In the genomic region with DNA sequence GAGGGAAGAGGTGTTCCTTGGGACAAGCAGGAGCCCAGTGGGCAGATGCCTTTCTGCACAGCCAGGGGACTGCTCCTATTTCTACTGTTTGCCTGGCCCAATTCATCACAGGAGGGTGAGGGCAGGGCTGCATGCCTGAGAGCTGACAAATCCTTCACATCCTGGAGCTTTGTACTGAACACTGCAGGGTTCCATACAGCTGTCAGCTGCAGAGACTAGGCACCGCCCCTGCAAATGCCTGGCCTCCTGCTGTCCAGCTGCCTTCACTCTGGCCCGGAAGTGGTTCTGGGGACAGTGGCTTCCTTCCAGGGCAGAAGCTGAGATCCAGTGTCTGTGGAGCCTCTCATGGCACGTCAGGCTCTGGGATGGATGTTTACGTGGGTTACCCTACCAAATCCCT, we compare ENCODE assay signal across 1 cellular context.
TF ChIP-seq lines count a peak whose summit lies in the region.

No MANE protein-coding gene starts in this region.

TF ChIP-seq in H1, 55 proteins besides CTCF, POLR2A, EP300 and RAD21:
- TF ChIP-seq TCF12 (IDR thresholded peaks at IDR 0.05; ENCODE audit: low read depth, low read length) (0 out of 2 replicates have a peak, but pooled peaks have one; percentile 68), GTF2F1 (IDR thresholded peaks at IDR 0.05; ENCODE audit: borderline replicate concordance, low read depth, low read length) (no peak), SP1 (IDR thresholded peaks at IDR 0.05; ENCODE audit: low read depth, low read length) (no peak), FOSL1 (IDR thresholded peaks at IDR 0.05; ENCODE audit: insufficient read depth, low read depth, low read length) (no peak), ASH2L (IDR thresholded peaks at IDR 0.05; ENCODE audit: low read length) (peak; percentile 22), ZNF274 (IDR thresholded peaks at IDR 0.05; ENCODE audit: borderline replicate concordance, extremely low read depth, low read length) (no peak)
TF ChIP-seq in H1: peak in this region for 2.
